In genomic region chr10:130109796-130110235, GRCh38 we compare ENCODE assay signal across 8 cellular contexts. TPM values are rescaled to one million over a fixed set of nuclear protein-coding genes. Genes with fewer than 3 reads are reported as not detected.
DNase-seq lines count a peak whose midpoint lies in the region; ATAC-seq and TF ChIP-seq lines count a peak whose summit lies in the region.

No MANE protein-coding gene starts in this region.

- no peaks in the 10 kb centered on the region for H3K9me3 ChIP-seq in GM23248 (ENCODE audit: low read depth)

- ATAC-seq in left colon (peak; percentile 29), HG03039 (IDR thresholded peaks at IDR 0.05; ENCODE audit: unreplicated experiment) (no peak)

- no peaks in the 10 kb centered on the region for H3K9me2 ChIP-seq in GM23248 (ENCODE audit: insufficient read depth)

- H3K9ac ChIP-seq in GM23248: peak overlapping the region; percentile 95

- H4K20me1 ChIP-seq in GM23248 (ENCODE audit: insufficient read depth): no peaks in the 10 kb centered on the region

- TF ChIP-seq CTCF in AG09309 (IDR thresholded peaks at IDR 0.05; ENCODE audit: control insufficient read depth, insufficient read depth, low read depth, low read length, missing control alignments): peak; percentile 83
- peak; percentile 57 for TF ChIP-seq CTCF in coronary artery (IDR thresholded peaks at IDR 0.05)

- no peaks in the 10 kb centered on the region for H3K36me3 ChIP-seq in GM23248 (ENCODE audit: low read depth)

- 0 out of 2 replicates have a peak, but pooled peaks cover 4% of the 10 kb centered on the region for H3F3A ChIP-seq in GM23248 (ENCODE audit: insufficient read depth)

- peaks cover 6% of the 10 kb centered on the region for H3K4me1 ChIP-seq in GM23248 (ENCODE audit: insufficient read depth)

- H3K4me2 ChIP-seq in GM23248 (ENCODE audit: unreplicated experiment): peak overlapping the region; percentile 98

- peaks cover 20% of the 10 kb centered on the region for H3K79me2 ChIP-seq in GM23248 (ENCODE audit: insufficient read depth)

- no peaks in the 10 kb centered on the region for H3K27me3 ChIP-seq in GM23248 (replicated peaks; ENCODE audit: insufficient read depth)

- intact Hi-C loops in left colon (cut with DNase I, micrococcal nuclease): no loop called here

- DNase-seq in AG09309 (ENCODE audit: low read depth): peak; percentile 62
- DNase-seq in GM23248: peak; percentile 83
- peak; percentile 44 for DNase-seq in NCI-H2196 treated with DMSO at 0.1 percent for 48 hours (lab: John Stamatoyannopoulos, UW; ENCODE audit: unreplicated experiment)
- DNase-seq in activated CD4-positive, alpha-beta T cell treated with anti-CD3 and anti-CD28 coated beads for 24 hours (ENCODE audit: low read depth in 2 of 2): peak; percentile 45 to 69
- no peak for DNase-seq in coronary artery (ENCODE audit: low spot score)
- DNase-seq in left colon: peak; percentile 58 to 83
- peak; percentile 53 for DNase-seq in stimulated activated CD4-positive, alpha-beta T cell treated with anti-CD3 and anti-CD28 coated beads, Interleukin-1b, Interleukin-23, amount 100 ng/mL, for 48 hours

- H3K4me3 ChIP-seq in AG09309 (ENCODE audit: control insufficient read depth, low read depth, low read length) (peak overlapping the region; percentile 82), GM23248 (peak overlapping the region; percentile 89), coronary artery (peak overlapping the region; percentile 86)

- H3K27ac ChIP-seq in GM23248: peak overlapping the region; percentile 93
- H3K27ac ChIP-seq in coronary artery: peak overlapping the region; percentile 84 to 98

- 2 to 4% methylated on average over 8 of the region's 8 CpGs for WGBS in GM23248 (ENCODE audit: low coverage in 1 of 2, low lambda C conversion rate in 2 of 2, missing lambda C conversion rate in 2 of 2), 2 experiments

- in situ Hi-C loops in GM23248 (cut with MboI): no loop called here

- peak overlapping the region; percentile 96 for H2AFZ ChIP-seq in GM23248

RNA-seq across cellular contexts. Expression of gene C10orf143, which starts 0.8 kb away (rescaled TPM):
- 0.76 TPM in 1 of 2 replicates, not detected in the other for total RNA-seq in GM23248 (2014; rRNA removed; shearing (Covaris generic))
- 4.2 and 5.4 TPM in 2 replicates for polyA plus RNA-seq in GM23248 (2016; fragmentation: Nextera tagmentation; extraction: Ambion mirVana)
- 1 to 10 TPM; 3.4 to 6.9 TPM for total RNA-seq in left colon

RNA-seq across cellular contexts. Expression of gene GLRX3, which starts 26.4 kb away (rescaled TPM):
- total RNA-seq in GM23248 (2014; rRNA removed; shearing (Covaris generic)): 80.4 and 90.9 TPM in 2 replicates
- 133 and 149 TPM in 2 replicates for polyA plus RNA-seq in GM23248 (2016; fragmentation: Nextera tagmentation; extraction: Ambion mirVana)
- total RNA-seq in left colon: 10 to 100 TPM; 51.1 to 54.6 TPM
